ENCODE assay signal across 10 cellular contexts in the genomic region with DNA sequence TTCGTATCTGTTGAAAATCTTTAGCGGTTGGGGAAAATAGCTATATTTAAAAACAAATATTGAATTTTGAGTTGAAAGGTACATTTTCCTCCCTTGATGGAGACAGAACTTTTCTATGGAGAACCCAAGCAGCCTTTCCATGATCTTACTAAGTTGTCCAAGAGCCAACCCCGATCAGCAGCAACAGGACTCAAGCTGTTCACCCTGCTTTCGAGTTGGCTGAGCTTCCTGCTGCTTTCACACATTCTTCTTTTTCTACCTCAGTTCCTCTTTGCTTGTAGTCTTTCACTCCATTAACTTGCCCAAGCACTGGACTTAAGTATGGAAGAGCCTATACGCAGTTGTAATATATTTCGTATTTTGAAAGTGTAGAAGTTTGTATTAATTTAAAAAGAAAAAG.
"Had no signal": no experiment of that assay in that cellular context is flagged by ENCODE, and none has a peak within 500 bp of the region (broad histone marks: within the 10 kb centered on the region; RNA-seq: fewer than 3 reads in every experiment).

No MANE protein-coding gene starts in this region.

- H3K9me3 ChIP-seq: ascending aorta, colonic mucosa, heart left ventricle, left ventricle myocardium inferior, ovary, uterus had no signal

- H3K4me1 Mint-ChIP-seq: neural crest cell had no signal

- H3K4me3 ChIP-seq: ascending aorta, colonic mucosa, heart left ventricle, left ventricle myocardium inferior, ovary, uterus had no signal

- H3K4me3 Mint-ChIP-seq: activated CD4-positive, alpha-beta memory T cell treated with anti-CD3 and anti-CD28 coated beads for 36 hours; activated naive CD8-positive, alpha-beta T cell treated with anti-CD3 and anti-CD28 coated beads, Interleukin-2, amount 10 ng/mL, durations not matched to agents 7 days and 5 days; neural crest cell had no signal

- H3K27ac ChIP-seq: ascending aorta, colonic mucosa, heart left ventricle, left ventricle myocardium inferior, ovary, uterus had no signal

- H3K27me3 ChIP-seq: ascending aorta, colonic mucosa, heart left ventricle, ovary, uterus had no signal

- H3K9me3 Mint-ChIP-seq: activated CD4-positive, alpha-beta memory T cell treated with anti-CD3 and anti-CD28 coated beads for 36 hours; activated naive CD8-positive, alpha-beta T cell treated with anti-CD3 and anti-CD28 coated beads, Interleukin-2, amount 10 ng/mL, durations not matched to agents 7 days and 5 days; activated T-helper 2 cell treated with anti-CD3 and anti-CD28 coated beads, Interferon-gamma antibody, Interleukin-2, Interleukin-4, amounts not matched to agents 10 μg/mL and 5 μg/mL and 100 μg/mL, durations not matched to agents 14 hours and 24 hours and 36 hours; neural crest cell had no signal

- H3K27ac Mint-ChIP-seq: activated naive CD8-positive, alpha-beta T cell treated with anti-CD3 and anti-CD28 coated beads, Interleukin-2, amount 10 ng/mL, durations not matched to agents 7 days and 5 days had no signal

- H3K27me3 Mint-ChIP-seq: activated CD4-positive, alpha-beta memory T cell treated with anti-CD3 and anti-CD28 coated beads for 36 hours; activated naive CD8-positive, alpha-beta T cell treated with anti-CD3 and anti-CD28 coated beads, Interleukin-2, amount 10 ng/mL, durations not matched to agents 7 days and 5 days had no signal

- H3K4me1 ChIP-seq: colonic mucosa, uterus had no signal

- H3K36me3 ChIP-seq: colonic mucosa, ovary, uterus had no signal
